In the genomic region with DNA sequence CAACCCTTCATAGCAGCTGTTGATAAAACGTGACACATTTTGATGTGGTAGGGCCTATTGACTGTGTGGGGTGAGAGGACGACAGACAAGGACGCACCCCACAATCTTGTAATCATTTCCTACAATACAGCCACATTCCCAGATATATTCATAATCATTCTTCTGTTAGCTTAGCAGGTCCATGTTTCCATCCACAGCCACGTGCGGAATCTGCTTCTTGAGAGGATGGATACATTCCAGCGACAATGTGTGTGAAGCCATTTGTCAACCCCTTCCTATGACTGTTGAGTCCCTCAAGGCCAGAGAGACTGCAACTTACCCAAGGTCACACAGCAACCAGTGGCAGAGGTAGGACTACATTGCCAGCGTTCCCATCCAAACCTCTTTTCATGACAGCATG, we compare ENCODE assay signal across 29 cellular contexts. TPM values are rescaled to one million over a fixed set of nuclear protein-coding genes. Genes with fewer than 3 reads are reported as not detected.
DNase-seq lines count a peak whose midpoint lies in the region; ATAC-seq, FAIRE-seq and TF ChIP-seq lines count a peak whose summit lies in the region.
"Had no signal": no experiment of that assay in that cellular context is flagged by ENCODE, and none has a peak within 500 bp of the region (broad histone marks: within the 10 kb centered on the region; RNA-seq: fewer than 3 reads in every experiment).

No MANE protein-coding gene starts in this region.

- FAIRE-seq in K562 (lab: Jason Lieb, UNC), result no peak
- FAIRE-seq: A204.1, GM12878, GM12892, GM19239 had no signal

- BruUV-seq in K562 (replicated peaks; lab: Mats Ljungman, UMichigan), result no TSS peak

- POLR2A ChIA-PET in K562 (lab: Yijun Ruan, JAX), result no interaction called here

- H3K4me2 ChIP-seq in K562 (ENCODE audit: insufficient read depth, low read length) (no peak overlapping the region), mesenchymal stem cell (ENCODE audit: low read length, poor library complexity, severe bottlenecking) (no peak overlapping the region)
- H3K4me2 ChIP-seq: BLaER1 had no signal

- H3K14ac ChIP-seq in mesenchymal stem cell (ENCODE audit: low read length in 2 of 2), result peak overlapping the region in 1 of 2 experiments; percentile 41

- no peaks in the 10 kb centered on the region for H3K9me1 ChIP-seq in K562 (ENCODE audit: control insufficient read depth, insufficient read depth, low read length)

- CTCF ChIA-PET in K562 (lab: Yijun Ruan, JAX; ENCODE audit: low intra/inter-chr PET ratio), result no interaction called here

- peak overlapping the region; percentile 55 for H2AFZ ChIP-seq in K562 (ENCODE audit: low read depth, low read length)
- H2AFZ ChIP-seq in mesenchymal stem cell (ENCODE audit: low read depth, low read length), result no peak overlapping the region

- peak overlapping the region; percentile 25 for H4K91ac ChIP-seq in mesenchymal stem cell (ENCODE audit: low read length)

- H3K27me3 Mint-ChIP-seq in neural crest cell (ENCODE audit: low read depth), result no peaks in the 10 kb centered on the region
- H3K27me3 Mint-ChIP-seq: CD4-positive, alpha-beta memory T cell had no signal

- ATAC-seq in K562 (no peak), GM21360 (IDR thresholded peaks at IDR 0.05; ENCODE audit: unreplicated experiment) (no peak), HG03025 (IDR thresholded peaks at IDR 0.05; ENCODE audit: low FRiP score, unreplicated experiment) (no peak)
- ATAC-seq: GM12878 had no signal

- in situ Hi-C loops in K562 (cut with MboI), result no loop called here

- H2BK5ac ChIP-seq in mesenchymal stem cell (ENCODE audit: low read depth, low read length, poor library complexity, severe bottlenecking), result no peak overlapping the region

- TF ChIP-seq RAD21 in K562 (CRISPR knock-in tag; conservative IDR thresholded peaks at IDR 0.05 in 1 of 2, IDR thresholded peaks at IDR 0.05 in 1 of 2), result no peak

- H2BK12ac ChIP-seq in mesenchymal stem cell (ENCODE audit: low read length in 2 of 2), result no peak overlapping the region

- H3K27me3 ChIP-seq in K562 (ENCODE audit: control insufficient read depth in 2 of 2, insufficient read depth in 2 of 2, low read length in 2 of 2), result no peaks in the 10 kb centered on the region
- H3K27me3 ChIP-seq in mesenchymal stem cell (ENCODE audit: control insufficient read depth in 1 of 2, insufficient read depth in 1 of 2, low read length in 2 of 2), result peaks cover 0 to 11% of the 10 kb centered on the region in 2 experiments
- no peaks in the 10 kb centered on the region for H3K27me3 ChIP-seq in testis
- H3K27me3 ChIP-seq: BE2C, BLaER1 had no signal

- H2AK5ac ChIP-seq in mesenchymal stem cell (ENCODE audit: low read length, severe bottlenecking), result no peak overlapping the region

- no peak overlapping the region for H3K27ac ChIP-seq in K562 (ENCODE audit: extremely low read depth, low read depth, low read length)
- H3K27ac ChIP-seq in mesenchymal stem cell (ENCODE audit: low read length, poor library complexity, severe bottlenecking), result no peak overlapping the region
- no peak overlapping the region for H3K27ac ChIP-seq in testis
- H3K27ac ChIP-seq in substantia nigra (ENCODE audit: low read depth, low read length, poor library complexity, severe bottlenecking), result no peak overlapping the region
- H3K27ac ChIP-seq: BLaER1 had no signal

- H3K9me3 ChIP-seq in K562 (replicated peaks; ENCODE audit: control insufficient read depth, insufficient read depth, low read depth, low read length), result no peaks in the 10 kb centered on the region
- no peaks in the 10 kb centered on the region for H3K9me3 ChIP-seq in mesenchymal stem cell (ENCODE audit: control insufficient read depth, low read length)
- H3K9me3 ChIP-seq in testis, result no peaks in the 10 kb centered on the region
- H3K9me3 ChIP-seq: BE2C, BLaER1 had no signal

- no peak overlapping the region for H3K4me3 ChIP-seq in K562
- no peak overlapping the region for H3K4me3 ChIP-seq in mesenchymal stem cell (ENCODE audit: insufficient read depth in 1 of 2, low read depth in 1 of 2, low read length in 2 of 2)
- no peak overlapping the region for H3K4me3 ChIP-seq in testis
- H3K4me3 ChIP-seq: BLaER1, GM12878 had no signal

- H3K4me1 ChIP-seq in K562 (replicated peaks in 1 of 2; ENCODE audit: control insufficient read depth in 2 of 2, insufficient read depth in 2 of 2, low read length in 2 of 2), result no peaks in the 10 kb centered on the region; a peak in 1 of 5 replicates
- H3K4me1 ChIP-seq in mesenchymal stem cell (ENCODE audit: control insufficient read depth, insufficient read depth, low read depth, low read length), result no peaks in the 10 kb centered on the region
- H3K4me1 ChIP-seq in testis, result no peaks in the 10 kb centered on the region
- H3K4me1 ChIP-seq: BE2C, BLaER1 had no signal

- H3K4me3 Mint-ChIP-seq in neural crest cell, result no peak overlapping the region
- H3K4me3 Mint-ChIP-seq: CD14-positive monocyte; CD4-positive, alpha-beta memory T cell; CD4-positive, CD25-positive, alpha-beta regulatory T cell; CD8-positive, alpha-beta memory T cell had no signal

- H3K9me3 Mint-ChIP-seq in neural crest cell, result no peaks in the 10 kb centered on the region
- H3K9me3 Mint-ChIP-seq: CD14-positive monocyte; CD4-positive, alpha-beta memory T cell; CD4-positive, CD25-positive, alpha-beta regulatory T cell had no signal

- no peak for TF ChIP-seq POLR2A in K562 (conservative IDR thresholded peaks at IDR 0.05)
- TF ChIP-seq POLR2A in testis (IDR thresholded peaks at IDR 0.05), result no peak

- 56% methylated on average over 6 of the region's 7 CpGs for WGBS in K562 (ENCODE audit: insufficient coverage, low coverage, missing lambda C conversion rate)
- WGBS in mesenchymal stem cell, result 88% methylated on average over 7 of the region's 7 CpGs
- WGBS in testis, 2 donors, result 52 to 73% methylated on average over 7 of the region's 7 CpGs

- no peak overlapping the region for H2BK120ac ChIP-seq in mesenchymal stem cell (ENCODE audit: low read depth, low read length)

- no peak for TF ChIP-seq CTCF in K562 (IDR thresholded peaks at IDR 0.05 in 2 of 3, conservative IDR thresholded peaks at IDR 0.05 in 1 of 3; ENCODE audit: insufficient read depth in 2 of 3, low read depth in 1 of 3, low read length in 3 of 3)
- TF ChIP-seq CTCF in neural crest cell (conservative IDR thresholded peaks at IDR 0.05), result no peak
- TF ChIP-seq CTCF in testis (IDR thresholded peaks at IDR 0.05), result no peak

- peak overlapping the region; percentile 57 for H3K27ac Mint-ChIP-seq in neural crest cell (ENCODE audit: unreplicated experiment)
- H3K27ac Mint-ChIP-seq: CD14-positive monocyte; CD4-positive, alpha-beta memory T cell; CD4-positive, CD25-positive, alpha-beta regulatory T cell had no signal

- H3K4me1 Mint-ChIP-seq in neural crest cell, result no peaks in the 10 kb centered on the region
- H3K4me1 Mint-ChIP-seq: CD14-positive monocyte; CD4-positive, alpha-beta memory T cell; CD4-positive, CD25-positive, alpha-beta regulatory T cell; CD8-positive, alpha-beta memory T cell had no signal

- intact Hi-C loops in K562 (cut with micrococcal nuclease), result no loop called here
- intact Hi-C loops in testis (cut with DNase I; ENCODE audit: low total_unique reads), result no loop called here

- no peak overlapping the region for H3K18ac ChIP-seq in mesenchymal stem cell (ENCODE audit: low read depth in 1 of 2, low read length in 2 of 2)

- H4K20me1 ChIP-seq in K562 (replicated peaks; ENCODE audit: control insufficient read depth, insufficient read depth, low read length), result no peaks in the 10 kb centered on the region
- H4K20me1 ChIP-seq: BLaER1 had no signal

- no peaks in the 10 kb centered on the region for H3K79me2 ChIP-seq in K562 (ENCODE audit: control insufficient read depth, insufficient read depth, low read length)

- no peaks in the 10 kb centered on the region for H3K79me1 ChIP-seq in mesenchymal stem cell (replicated peaks; ENCODE audit: low read length, poor library complexity, severe bottlenecking)

- H3K36me3 ChIP-seq in K562 (ENCODE audit: control insufficient read depth, insufficient read depth, low read length), result no peaks in the 10 kb centered on the region
- H3K36me3 ChIP-seq in mesenchymal stem cell (ENCODE audit: control insufficient read depth in 1 of 2, insufficient read depth in 2 of 2, low read depth in 1 of 2, low read length in 2 of 2), result no peaks in the 10 kb centered on the region
- H3K36me3 ChIP-seq in testis (ENCODE audit: low read depth, missing control alignments), result no peaks in the 10 kb centered on the region
- H3K36me3 ChIP-seq: BE2C, BLaER1 had no signal

- no peak overlapping the region for H4K8ac ChIP-seq in mesenchymal stem cell (ENCODE audit: low read length)

- no peak overlapping the region for H3K23ac ChIP-seq in mesenchymal stem cell (ENCODE audit: low read length in 2 of 2)

- no peaks in the 10 kb centered on the region for H3K36me3 Mint-ChIP-seq in neural crest cell (ENCODE audit: low read depth)
- H3K36me3 Mint-ChIP-seq: CD14-positive monocyte; CD4-positive, alpha-beta memory T cell; CD4-positive, CD25-positive, alpha-beta regulatory T cell; CD8-positive, alpha-beta memory T cell had no signal

- TF ChIP-seq EP300 in K562 (IDR thresholded peaks at IDR 0.05; ENCODE audit: low read length), result no peak

- DNase-seq in K562 (ENCODE audit: extremely low read depth in 1 of 4, low spot score in 3 of 4) (no peak), mesenchymal stem cell (no peak), neural crest cell (ENCODE audit: low read depth, low spot score) (no peak), testis (peak; percentile 51), substantia nigra (lab: John Stamatoyannopoulos, UW) (no peak), foreskin melanocyte (no peak)
- DNase-seq: 8988T; ACHN; BE2C; C1 segment of cervical spinal cord; CD4-positive, alpha-beta memory T cell; CD4-positive, CD25-positive, alpha-beta regulatory T cell; CD8-positive, alpha-beta memory T cell; COR-L47; DMS 273 treated with DMSO at 0.1 percent for 48 hours; DMS153; DMS53; DMS79; DND-41; EL; GDM1 had no signal

- H3K9ac ChIP-seq in K562 (ENCODE audit: insufficient read depth in 1 of 2, low read depth in 2 of 2, low read length in 2 of 2) (no peak overlapping the region), mesenchymal stem cell (ENCODE audit: low read length) (no peak overlapping the region)
- H3K9ac ChIP-seq: BLaER1 had no signal

- H3K4ac ChIP-seq in mesenchymal stem cell (ENCODE audit: low read depth in 1 of 2, low read length in 2 of 2), result no peak overlapping the region

- no peak overlapping the region for H2BK15ac ChIP-seq in mesenchymal stem cell (ENCODE audit: low read depth, poor library complexity, severe bottlenecking)

RNA-seq across cellular contexts. Expression of a gene that starts 8.7 kb away (rescaled TPM):
- total RNA-seq in K562 (2011; cell fraction: chromatin; rRNA removed; ENCODE audit: low replicate concordance), result 119 and 128 TPM in 2 replicates
- total RNA-seq in K562 (2011; cell fraction: nucleolus; rRNA removed), result 60.9 and 62.9 TPM in 2 replicates
- 64.4 and 74.3 TPM in 2 replicates for total RNA-seq in K562 (2011; cell fraction: nucleoplasm; rRNA removed)
- total RNA-seq in K562 (2014; rRNA removed) (92.4 and 95.2 TPM in 2 replicates), K562 (2014; rRNA removed; fragmentation: Illumina TruSeq; extraction: Trizol) (167 and 182 TPM in 2 replicates), K562 (2015; rRNA removed; fragmentation: Illumina TruSeq; extraction: Trizol) (154 and 161 TPM in 2 replicates), K562 (2021) (119 and 128 TPM in 2 replicates), neural crest cell (107 and 109 TPM in 2 replicates), testis (100 to 1,000 TPM; 128 to 134 TPM)
- polyA plus RNA-seq in K562 (2011; rRNA removed) (160 and 179 TPM in 2 replicates), K562 (2014; fragmentation: Illumina TruSeq; extraction: Trizol) (162 and 170 TPM in 2 replicates), K562 (2014; fragmentation: Nextera tagmentation; extraction: Ambion mirVana) (100 to 1,000 TPM; 284 to 295 TPM), K562 (2014; rRNA removed) (118 and 126 TPM in 2 replicates), testis (ENCODE audit: insufficient read depth, low read depth, low replicate concordance) (198 TPM)
- polyA plus RNA-seq in K562 (2011; cell fraction: cytosol; rRNA removed), result 93.6 and 114 TPM in 2 replicates
- polyA plus RNA-seq in K562 (2011; cell fraction: nucleus; rRNA removed), result 63.3 and 81.3 TPM in 2 replicates
- 103 and 124 TPM in 2 replicates for polyA plus RNA-seq in K562 (2012)
- 150 and 151 TPM in 2 replicates for polyA minus RNA-seq in K562 (2011; rRNA and poly(A)+ RNA removed)
- 68.0 and 87.3 TPM in 2 replicates for polyA minus RNA-seq in K562 (2011; cell fraction: cytosol; rRNA and poly(A)+ RNA removed)
- polyA minus RNA-seq in K562 (2011; cell fraction: nucleus; rRNA and poly(A)+ RNA removed), result 29.8 and 42.8 TPM in 2 replicates
- 92.0 TPM for polyA plus RNA-seq in mesenchymal stem cell (2013, experiment 1 of 2)
- 98.3 TPM for polyA plus RNA-seq in mesenchymal stem cell (2013, experiment 2 of 2)

RNA-seq across cellular contexts. Expression of a gene that starts 13.5 kb away (rescaled TPM):
- 1.2 and 7.6 TPM in 2 replicates for total RNA-seq in K562 (2011; cell fraction: chromatin; rRNA removed; ENCODE audit: low replicate concordance)
- total RNA-seq in K562 (2011; cell fraction: nucleolus; rRNA removed), result 10.3 and 10.8 TPM in 2 replicates
- total RNA-seq in K562 (2011; cell fraction: nucleoplasm; rRNA removed), result 4.5 and 5.5 TPM in 2 replicates
- total RNA-seq in K562 (2014; rRNA removed), result 9.1 and 10.2 TPM in 2 replicates
- total RNA-seq in K562 (2014; rRNA removed; fragmentation: Illumina TruSeq; extraction: Trizol), result 1.5 and 1.8 TPM in 2 replicates
- 3.4 and 4.0 TPM in 2 replicates for total RNA-seq in K562 (2015; rRNA removed; fragmentation: Illumina TruSeq; extraction: Trizol)
- 8.8 and 10.1 TPM in 2 replicates for total RNA-seq in K562 (2021)
- 4.9 and 9.1 TPM in 2 replicates for polyA plus RNA-seq in K562 (2011; rRNA removed)
- polyA plus RNA-seq in K562 (2011; cell fraction: cytosol; rRNA removed), result 10.1 and 17.9 TPM in 2 replicates
- 15.2 and 18.1 TPM in 2 replicates for polyA plus RNA-seq in K562 (2011; cell fraction: nucleus; rRNA removed)
- polyA plus RNA-seq in K562 (2012), result 4.6 and 20.2 TPM in 2 replicates
- 2.5 and 4.1 TPM in 2 replicates for polyA plus RNA-seq in K562 (2014; fragmentation: Illumina TruSeq; extraction: Trizol)
- under 1 TPM; 0.24 to 0.43 TPM for polyA plus RNA-seq in K562 (2014; fragmentation: Nextera tagmentation; extraction: Ambion mirVana)
- 8.2 and 9.6 TPM in 2 replicates for polyA plus RNA-seq in K562 (2014; rRNA removed)
- 1.7 and 1.8 TPM in 2 replicates for polyA minus RNA-seq in K562 (2011; rRNA and poly(A)+ RNA removed)
- 3.1 and 5.4 TPM in 2 replicates for polyA minus RNA-seq in K562 (2011; cell fraction: cytosol; rRNA and poly(A)+ RNA removed)
- 7.1 and 7.8 TPM in 2 replicates for polyA minus RNA-seq in K562 (2011; cell fraction: nucleus; rRNA and poly(A)+ RNA removed)
- polyA plus RNA-seq in mesenchymal stem cell (2013, experiment 1 of 2), result 0.48 TPM
- 0.40 TPM for polyA plus RNA-seq in mesenchymal stem cell (2013, experiment 2 of 2)
- total RNA-seq in neural crest cell, result 8.4 and 10.3 TPM in 2 replicates
- 10 to 100 TPM; 33.5 to 47.5 TPM for total RNA-seq in testis
- polyA plus RNA-seq in testis (ENCODE audit: insufficient read depth, low read depth, low replicate concordance), result 26.1 TPM

RNA-seq across cellular contexts. Expression of a gene that starts 52.7 kb away (rescaled TPM):
- 103 and 239 TPM in 2 replicates for total RNA-seq in K562 (2011; cell fraction: chromatin; rRNA removed; ENCODE audit: low replicate concordance)
- total RNA-seq in K562 (2011; cell fraction: nucleolus; rRNA removed), result 94.7 and 106 TPM in 2 replicates
- total RNA-seq in K562 (2011; cell fraction: nucleoplasm; rRNA removed), result 92.5 and 107 TPM in 2 replicates
- total RNA-seq in K562 (2014; rRNA removed) (17.9 and 23.2 TPM in 2 replicates), K562 (2014; rRNA removed; fragmentation: Illumina TruSeq; extraction: Trizol) (10.0 and 10.7 TPM in 2 replicates), K562 (2015; rRNA removed; fragmentation: Illumina TruSeq; extraction: Trizol) (20.7 and 22.5 TPM in 2 replicates), K562 (2021) (31.1 and 33.5 TPM in 2 replicates), neural crest cell (38.7 and 44.4 TPM in 2 replicates), testis (100 to 1,000 TPM; 129 to 159 TPM)
- polyA plus RNA-seq in K562 (2011; rRNA removed) (10.9 and 12.2 TPM in 2 replicates), K562 (2014; fragmentation: Illumina TruSeq; extraction: Trizol) (10.7 and 14.5 TPM in 2 replicates), K562 (2014; fragmentation: Nextera tagmentation; extraction: Ambion mirVana) (1 to 10 TPM; 1.6 to 1.8 TPM), K562 (2014; rRNA removed) (15.9 and 17.4 TPM in 2 replicates), testis (ENCODE audit: insufficient read depth, low read depth, low replicate concordance) (47.9 TPM)
- 9.9 and 10.6 TPM in 2 replicates for polyA plus RNA-seq in K562 (2011; cell fraction: cytosol; rRNA removed)
- 22.7 and 40.7 TPM in 2 replicates for polyA plus RNA-seq in K562 (2011; cell fraction: nucleus; rRNA removed)
- polyA plus RNA-seq in K562 (2012), result 22.0 and 26.6 TPM in 2 replicates
- polyA minus RNA-seq in K562 (2011; rRNA and poly(A)+ RNA removed), result 11.5 and 19.0 TPM in 2 replicates
- polyA minus RNA-seq in K562 (2011; cell fraction: cytosol; rRNA and poly(A)+ RNA removed), result 9.4 and 10.0 TPM in 2 replicates
- 17.8 and 19.1 TPM in 2 replicates for polyA minus RNA-seq in K562 (2011; cell fraction: nucleus; rRNA and poly(A)+ RNA removed)
- 29.8 TPM for polyA plus RNA-seq in mesenchymal stem cell (2013, experiment 1 of 2)
- 28.1 TPM for polyA plus RNA-seq in mesenchymal stem cell (2013, experiment 2 of 2)
